Comparison of ENCODE assay signal across 9 cellular contexts in the genomic region with DNA sequence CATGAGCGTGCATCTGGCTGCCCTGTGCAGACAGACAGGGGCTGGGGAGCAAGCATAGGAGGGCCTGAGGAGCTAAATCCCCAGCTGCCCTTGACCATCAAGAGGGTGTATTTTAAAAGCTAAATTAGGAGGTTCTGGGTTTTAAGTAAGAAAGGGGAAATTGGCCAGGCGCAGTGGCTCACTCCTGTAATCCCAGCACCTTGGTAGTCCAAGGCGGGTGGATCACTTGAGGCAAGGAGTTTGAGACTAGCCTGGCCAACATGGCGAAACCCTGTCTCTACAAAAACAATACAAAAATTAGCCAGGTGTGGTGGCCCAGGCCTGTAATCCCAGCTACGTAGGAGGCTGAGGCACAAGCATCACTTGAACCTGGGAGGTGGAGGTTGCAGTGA. TPM values are rescaled to one million over a fixed set of nuclear protein-coding genes. Genes with fewer than 3 reads are reported as not detected.
DNase-seq lines count a peak whose midpoint lies in the region; ATAC-seq and TF ChIP-seq lines count a peak whose summit lies in the region.
"Had no signal": no experiment of that assay in that cellular context is flagged by ENCODE, and none has a peak within 500 bp of the region (broad histone marks: within the 10 kb centered on the region; RNA-seq: fewer than 3 reads in every experiment).

No MANE protein-coding gene starts in this region.

- H3K36me3 ChIP-seq in cardiac muscle cell = no peaks in the 10 kb centered on the region
- peaks cover 18% of the 10 kb centered on the region for H3K36me3 ChIP-seq in lower lobe of right lung
- peaks cover 13 to 25% (median 24%) of the 10 kb centered on the region in 4 donors for H3K36me3 ChIP-seq in stomach
- peaks cover 5% of the 10 kb centered on the region; the same call in 1 of the 2 replicates for H3K36me3 ChIP-seq in PC-3 (ENCODE audit: low read depth, low read length)
- H3K36me3 ChIP-seq: ovary had no signal

- H3K4me2 ChIP-seq in PC-3 (ENCODE audit: low read length) = no peak overlapping the region

- H3K27ac Mint-ChIP-seq in activated CD8-positive, alpha-beta T cell treated with anti-CD3 and anti-CD28 coated beads, Interleukin-2, amount 10 ng/mL, durations not matched to agents 7 days and 5 days = peak overlapping the region; percentile 93

- no peak for TF ChIP-seq EP300 in stomach (IDR thresholded peaks at IDR 0.05)

- peaks cover 13% of the 10 kb centered on the region for H3K9me3 Mint-ChIP-seq in activated CD8-positive, alpha-beta T cell treated with anti-CD3 and anti-CD28 coated beads, Interleukin-2, amount 10 ng/mL, durations not matched to agents 7 days and 5 days (ENCODE audit: insufficient read depth)

- peaks cover 43% of the 10 kb centered on the region for H3K4me1 Mint-ChIP-seq in activated CD8-positive, alpha-beta T cell treated with anti-CD3 and anti-CD28 coated beads, Interleukin-2, amount 10 ng/mL, durations not matched to agents 7 days and 5 days (ENCODE audit: low read depth)

- no peaks in the 10 kb centered on the region for H3K79me2 ChIP-seq in PC-3 (ENCODE audit: low read length)

- no peaks in the 10 kb centered on the region for H3K27me3 ChIP-seq in cardiac muscle cell
- H3K27me3 ChIP-seq in lower lobe of right lung (ENCODE audit: low read depth) = no peaks in the 10 kb centered on the region
- no peaks in the 10 kb centered on the region for H3K27me3 ChIP-seq in stomach
- H3K27me3 ChIP-seq in PC-3 (ENCODE audit: low read length) = no peaks in the 10 kb centered on the region
- H3K27me3 ChIP-seq: ovary had no signal

- peaks cover 30% of the 10 kb centered on the region for H3K36me3 Mint-ChIP-seq in activated CD8-positive, alpha-beta T cell treated with anti-CD3 and anti-CD28 coated beads, Interleukin-2, amount 10 ng/mL, durations not matched to agents 7 days and 5 days (ENCODE audit: low read depth)

- H3K9me2 ChIP-seq in PC-3 (replicated peaks; ENCODE audit: low read length) = no peaks in the 10 kb centered on the region

- no TSS peak for BruUV-seq in PC-3 (replicated peaks; lab: Mats Ljungman, UMichigan)

- no peaks in the 10 kb centered on the region for H3F3A ChIP-seq in PC-3 (ENCODE audit: low read length, unreplicated experiment)

- in situ Hi-C loops in ACHN (cut with HindIII; ENCODE audit: low pct_ligation_motif_present, low pct_unique_long_range_greater_than_20kb, low sequenced_read_pairs) = no loop called here

- ATAC-seq in Right ventricle myocardium inferior (no peak), lower lobe of right lung (no peak), GM21390 (IDR thresholded peaks at IDR 0.05; ENCODE audit: unreplicated experiment) (no peak), PC-3 (no peak)
- ATAC-seq in activated CD8-positive, alpha-beta T cell treated with anti-CD3 and anti-CD28 coated beads, Interleukin-2, amount 10 ng/mL, durations not matched to agents 7 days and 5 days = no peak

- H3K4me3 ChIP-seq in cardiac muscle cell (no peak overlapping the region), lower lobe of right lung (no peak overlapping the region), stomach (no peak overlapping the region), PC-3 (ENCODE audit: low read length) (no peak overlapping the region)
- H3K4me3 ChIP-seq: ovary had no signal

- H3K9me3 ChIP-seq in cardiac muscle cell (ENCODE audit: low read depth) (no peaks in the 10 kb centered on the region), lower lobe of right lung (no peaks in the 10 kb centered on the region), stomach (no peaks in the 10 kb centered on the region), PC-3 (ENCODE audit: low read length) (no peaks in the 10 kb centered on the region)
- H3K9me3 ChIP-seq: ovary had no signal

- no peaks in the 10 kb centered on the region for H3K27me3 Mint-ChIP-seq in activated CD8-positive, alpha-beta T cell treated with anti-CD3 and anti-CD28 coated beads, Interleukin-2, amount 10 ng/mL, durations not matched to agents 7 days and 5 days (ENCODE audit: low read depth)

- no peak for TF ChIP-seq POLR2A in stomach (IDR thresholded peaks at IDR 0.05)

- no peaks in the 10 kb centered on the region for H4K20me1 ChIP-seq in PC-3 (ENCODE audit: low read length)

- POLR2A ChIA-PET in activated CD8-positive, alpha-beta T cell treated with anti-CD3 and anti-CD28 coated beads, Interleukin-2, amount 10 ng/mL, durations not matched to agents 7 days and 5 days (lab: Charles Lee) = interaction anchor here (0.6 to 5.3 kb wide), 5 partner anchors 28 to 206 kb away, joined by 3 to 76 read pairs (median 4); partner anchors contain the start of genes RIPK1, SERPINB1 and SERPINB6
- POLR2A ChIA-PET in PC-3 (lab: Charles Lee; ENCODE audit: unreplicated experiment) = no interaction called here

- H3K4me3 Mint-ChIP-seq in activated CD8-positive, alpha-beta T cell treated with anti-CD3 and anti-CD28 coated beads, Interleukin-2, amount 10 ng/mL, durations not matched to agents 7 days and 5 days = peak overlapping the region; percentile 67

- DNase-seq in cardiac muscle cell (ENCODE audit: low read depth in 1 of 2, low spot score in 1 of 2) (no peak), Right ventricle myocardium inferior (ENCODE audit: missing footprints) (no peak), lower lobe of right lung (no peak), stomach (peak; percentile 22), ACHN (no peak), PC-3 (no peak)
- DNase-seq in activated CD8-positive, alpha-beta T cell treated with anti-CD3 and anti-CD28 coated beads, Interleukin-2, amount 10 ng/mL, durations not matched to agents 7 days and 5 days = no peak
- DNase-seq: ovary had no signal

- H3K27ac ChIP-seq in cardiac muscle cell = peak overlapping the region; percentile 80
- peak overlapping the region; percentile 1 for H3K27ac ChIP-seq in lower lobe of right lung
- peak overlapping the region in 3 of 5 donors; percentile 9 to 36 (median 23) for H3K27ac ChIP-seq in stomach
- H3K27ac ChIP-seq in PC-3 (ENCODE audit: low read length) = no peak overlapping the region
- H3K27ac ChIP-seq: ovary had no signal

- no peak overlapping the region for H3K9ac ChIP-seq in PC-3 (ENCODE audit: low read length)

- WGBS in stomach, 5 donors = 85 to 94% (median 90%) methylated on average over 5 of the region's 5 CpGs

- intact Hi-C loops in Right ventricle myocardium inferior (cut with DNase I) = no loop called here
- intact Hi-C loops in lower lobe of right lung (cut with DNase I) = no loop called here
- intact Hi-C loops in stomach (cut with DNase I; ENCODE audit: low total_unique reads) = loop anchor here (10.0 kb wide), 1 partner anchor 159 kb away; no protein-coding TSS in a partner anchor
- intact Hi-C loops in PC-3 (cut with micrococcal nuclease) = no loop called here

- TF ChIP-seq CTCF in cardiac muscle cell (IDR thresholded peaks at IDR 0.05; ENCODE audit: low read depth, low read length) = no peak
- no peak for TF ChIP-seq CTCF in lower lobe of right lung (IDR thresholded peaks at IDR 0.05)
- TF ChIP-seq CTCF in stomach (IDR thresholded peaks at IDR 0.05) = no peak
- TF ChIP-seq CTCF in PC-3 (conservative IDR thresholded peaks at IDR 0.05; ENCODE audit: low read depth, low read length) = no peak

- H3K4me1 ChIP-seq in cardiac muscle cell (ENCODE audit: low read depth) (peaks cover 30% of the 10 kb centered on the region), lower lobe of right lung (peaks cover 17% of the 10 kb centered on the region), stomach (peaks cover 0 to 15% (median 9%) of the 10 kb centered on the region in 4 donors), PC-3 (ENCODE audit: insufficient read depth, low read length) (no peaks in the 10 kb centered on the region)

- CTCF ChIA-PET in activated CD8-positive, alpha-beta T cell treated with anti-CD3 and anti-CD28 coated beads, Interleukin-2, amount 10 ng/mL, durations not matched to agents 7 days and 5 days (lab: Charles Lee) = interaction anchor here (1.2 to 5.8 kb wide), 8 partner anchors 9 to 205 kb away, joined by 3 to 95 read pairs (median 7); partner anchors contain the start of gene SERPINB1
- CTCF ChIA-PET in PC-3 (lab: Charles Lee) = no interaction called here

- no peak overlapping the region for H2AFZ ChIP-seq in PC-3 (ENCODE audit: low read length)

RNA-seq across cellular contexts. Expression of gene SERPINB6, which starts 27.8 kb away (rescaled TPM):
- total RNA-seq in cardiac muscle cell (83.4 and 122 TPM in 2 replicates), Right ventricle myocardium inferior (275 TPM), lower lobe of right lung (160 TPM), stomach (100 to 1,000 TPM in 4 of 5 donors, 10 to 100 TPM in 1; 79.1 to 208 (median 160) TPM), PC-3 (2014; rRNA removed) (119 and 140 TPM in 2 replicates)
- polyA plus RNA-seq in cardiac muscle cell (91.8 and 118 TPM in 2 replicates), stomach (100 to 1,000 TPM in 2 of 3 donors, 10 to 100 TPM in 1; 93.1 to 281 (median 144) TPM)
- total RNA-seq in activated CD8-positive, alpha-beta T cell treated with anti-CD3 and anti-CD28 coated beads, Interleukin-2, amount 10 ng/mL, durations not matched to agents 7 days and 5 days = 10 to 100 TPM; 51.0 to 52.8 TPM

RNA-seq across cellular contexts. Expression of gene SERPINB9, which starts 40.5 kb away (rescaled TPM):
- total RNA-seq in cardiac muscle cell (4.5 and 5.4 TPM in 2 replicates), Right ventricle myocardium inferior (3.2 TPM), lower lobe of right lung (12.8 TPM), stomach (1 to 10 TPM in 3 of 5 donors, under 1 TPM in 1, not detected in 1; 0.58 to 9.4 (median 2.8) TPM), PC-3 (2014; rRNA removed) (0.26 and 0.92 TPM in 2 replicates)
- polyA plus RNA-seq in cardiac muscle cell (5.3 and 6.6 TPM in 2 replicates), stomach (1 to 10 TPM; 2.0 to 3.5 (median 2.1) TPM)
- total RNA-seq in activated CD8-positive, alpha-beta T cell treated with anti-CD3 and anti-CD28 coated beads, Interleukin-2, amount 10 ng/mL, durations not matched to agents 7 days and 5 days = 10 to 100 TPM; 36.9 to 38.1 TPM

RNA-seq across cellular contexts. Expression of gene NQO2, which starts 56.1 kb away (rescaled TPM):
- total RNA-seq in cardiac muscle cell = 38.7 and 42.7 TPM in 2 replicates
- polyA plus RNA-seq in cardiac muscle cell = 92.8 and 103 TPM in 2 replicates
- total RNA-seq in Right ventricle myocardium inferior = 57.5 TPM
- 10 to 100 TPM; 21.2 to 21.4 TPM for total RNA-seq in activated CD8-positive, alpha-beta T cell treated with anti-CD3 and anti-CD28 coated beads, Interleukin-2, amount 10 ng/mL, durations not matched to agents 7 days and 5 days
- 22.4 TPM for total RNA-seq in lower lobe of right lung
- 10 to 100 TPM in 1 of 5 donors, 1 to 10 TPM in 2, under 1 TPM in 1, not detected in 1; 0.87 to 35.5 (median 5.5) TPM for total RNA-seq in stomach
- polyA plus RNA-seq in stomach = 10 to 100 TPM; 28.3 to 43.1 (median 41.9) TPM
- total RNA-seq in PC-3 (2014; rRNA removed) = 21.5 and 26.8 TPM in 2 replicates
